In the genomic region with DNA sequence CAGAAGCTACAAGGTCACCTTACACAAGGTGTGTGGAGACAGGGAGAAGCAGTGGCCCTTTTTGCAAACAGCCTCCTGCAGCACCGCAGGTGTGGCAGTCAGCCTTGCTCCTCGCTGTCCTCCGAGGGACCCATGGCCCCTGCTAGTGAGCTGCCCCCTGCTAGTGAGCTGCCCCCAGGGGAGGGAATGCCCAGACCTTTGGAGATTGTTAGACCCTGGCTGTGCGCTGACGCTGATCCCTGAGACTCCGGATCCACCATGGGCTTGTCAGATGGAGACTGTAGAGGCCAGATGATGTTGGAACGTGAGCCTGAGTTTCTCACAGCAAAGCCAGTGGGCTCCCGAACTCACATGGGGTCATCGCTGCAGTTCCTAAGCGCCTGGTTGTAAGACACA, we compare ENCODE assay signal across 22 cellular contexts.
DNase-seq lines count a peak whose midpoint lies in the region; ATAC-seq and TF ChIP-seq lines count a peak whose summit lies in the region.
"Had no signal": no experiment of that assay in that cellular context is flagged by ENCODE, and none has a peak within 500 bp of the region (broad histone marks: within the 10 kb centered on the region; RNA-seq: fewer than 3 reads in every experiment).

No MANE protein-coding gene starts in this region.

- no peak overlapping the region for H4K8ac ChIP-seq in neuronal stem cell (ENCODE audit: low read depth, low read length)

- no peak overlapping the region for H2BK12ac ChIP-seq in neuronal stem cell (ENCODE audit: low read length)

- WGBS in neuronal stem cell (ENCODE audit: extremely low coverage in 2 of 2, insufficient read length in 2 of 2, insufficient replicate concordance in 1 of 2), 2 donors = no CpG with 5 or more reads among the region's 10 CpGs

- no peak overlapping the region for H3K23ac ChIP-seq in neuronal stem cell (ENCODE audit: low read depth, low read length, poor library complexity)

- no peak overlapping the region for H2BK15ac ChIP-seq in neuronal stem cell (ENCODE audit: low read length)

- H3K14ac ChIP-seq in neuronal stem cell (ENCODE audit: low read length) = peak overlapping the region; percentile 56

- no peak overlapping the region for H3K9ac ChIP-seq in neuronal stem cell (ENCODE audit: low read depth, low read length, poor library complexity)
- H3K9ac ChIP-seq: GM23248 had no signal

- ATAC-seq in natural killer cell treated with Interleukin-12 subunit alpha and Interleukin-12 subunit beta and Interleukin-15 and Interleukin-18, amount 100 ng/mL, for 72 hours = peak; percentile 41 to 48
- ATAC-seq in natural killer cell = no peak
- peak; percentile 36 for ATAC-seq in stimulated activated effector memory CD8-positive, alpha-beta T cell treated with anti-CD3 and anti-CD28 coated beads, Interleukin-12 subunit alpha, Interleukin-12 subunit beta, amount 100 ng/mL, for 72 hours
- ATAC-seq: A549, GM12878 had no signal

- H3K36me3 ChIP-seq in neuronal stem cell (replicated peaks in 1 of 2; ENCODE audit: control insufficient read depth in 2 of 2, insufficient read depth in 2 of 2, low read length in 2 of 2) = no peaks in the 10 kb centered on the region
- H3K36me3 ChIP-seq: BE2C had no signal

- H3K27ac Mint-ChIP-seq in natural killer cell treated with Interleukin-12 subunit alpha and Interleukin-12 subunit beta and Interleukin-15 and Interleukin-18, amount 100 ng/mL, for 72 hours = no peak overlapping the region
- no peak overlapping the region for H3K27ac Mint-ChIP-seq in natural killer cell
- H3K27ac Mint-ChIP-seq in stimulated activated effector memory CD8-positive, alpha-beta T cell treated with anti-CD3 and anti-CD28 coated beads, Interleukin-12 subunit alpha, Interleukin-12 subunit beta, amount 100 ng/mL, for 72 hours = no peak overlapping the region
- H3K27ac Mint-ChIP-seq: CD4-positive, CD25-positive, alpha-beta regulatory T cell; CD8-positive, alpha-beta memory T cell had no signal

- H3K4me3 ChIP-seq in neuronal stem cell (ENCODE audit: low read length in 2 of 2) = no peak overlapping the region
- H3K4me3 ChIP-seq: A549, GM12878, GM23248 had no signal

- H3K4ac ChIP-seq in neuronal stem cell (ENCODE audit: low read length) = no peak overlapping the region

- DNase-seq in natural killer cell treated with Interleukin-12 subunit alpha and Interleukin-12 subunit beta and Interleukin-15 and Interleukin-18, amount 100 ng/mL, for 72 hours (ENCODE audit: low spot score) = no peak
- DNase-seq in natural killer cell = no peak
- no peak for DNase-seq in neuronal stem cell (ENCODE audit: low spot score)
- DNase-seq in stimulated activated effector memory CD8-positive, alpha-beta T cell treated with anti-CD3 and anti-CD28 coated beads, Interleukin-12 subunit alpha, Interleukin-12 subunit beta, amount 100 ng/mL, for 72 hours (ENCODE audit: low spot score in 2 of 2) = no peak
- no peak for DNase-seq in cerebellum (ENCODE audit: low spot score)
- no peak for DNase-seq in activated CD4-positive, alpha-beta T cell treated with anti-CD3 and anti-CD28 coated beads for 1 hour
- DNase-seq in middle frontal gyrus (ENCODE audit: extremely low spot score, low spot score) = no peak
- DNase-seq: 8988T; ACHN; AML-193; BE2C; CD4-positive, CD25-positive, alpha-beta regulatory T cell; CD8-positive, alpha-beta memory T cell; DMS 273 treated with DMSO at 0.1 percent for 48 hours; DMS79; EL; GDM1; GM23248; HCEC 1CT had no signal

- peaks cover 2% of the 10 kb centered on the region for H3K79me1 ChIP-seq in neuronal stem cell (ENCODE audit: low read depth, low read length)

- H3K4me3 Mint-ChIP-seq in natural killer cell treated with Interleukin-12 subunit alpha and Interleukin-12 subunit beta and Interleukin-15 and Interleukin-18, amount 100 ng/mL, for 72 hours = no peak overlapping the region
- H3K4me3 Mint-ChIP-seq in natural killer cell = no peak overlapping the region
- no peak overlapping the region for H3K4me3 Mint-ChIP-seq in stimulated activated effector memory CD8-positive, alpha-beta T cell treated with anti-CD3 and anti-CD28 coated beads, Interleukin-12 subunit alpha, Interleukin-12 subunit beta, amount 100 ng/mL, for 72 hours
- H3K4me3 Mint-ChIP-seq: CD4-positive, CD25-positive, alpha-beta regulatory T cell; CD8-positive, alpha-beta memory T cell had no signal

- no peak overlapping the region for H3K4me2 ChIP-seq in neuronal stem cell (ENCODE audit: insufficient read depth, low read length, poor library complexity, severe bottlenecking)
- H3K4me2 ChIP-seq: A549 had no signal

- no peaks in the 10 kb centered on the region for H3K4me1 ChIP-seq in neuronal stem cell (ENCODE audit: control insufficient read depth in 2 of 2, insufficient read depth in 1 of 2, low read depth in 1 of 2, low read length in 2 of 2)
- H3K4me1 ChIP-seq: A549, BE2C had no signal

- H4K91ac ChIP-seq in neuronal stem cell (ENCODE audit: low read depth, low read length, poor library complexity) = no peak overlapping the region

- peaks cover 9 to 14% of the 10 kb centered on the region in 2 donors for H3K27me3 Mint-ChIP-seq in natural killer cell treated with Interleukin-12 subunit alpha and Interleukin-12 subunit beta and Interleukin-15 and Interleukin-18, amount 100 ng/mL, for 72 hours
- peaks cover 12 to 19% of the 10 kb centered on the region in 2 donors for H3K27me3 Mint-ChIP-seq in natural killer cell (ENCODE audit: low read depth in 2 of 2)

- no peak overlapping the region for H3K18ac ChIP-seq in neuronal stem cell (ENCODE audit: low read length)

- no peaks in the 10 kb centered on the region for H3K9me3 Mint-ChIP-seq in natural killer cell treated with Interleukin-12 subunit alpha and Interleukin-12 subunit beta and Interleukin-15 and Interleukin-18, amount 100 ng/mL, for 72 hours
- H3K9me3 Mint-ChIP-seq in natural killer cell = no peaks in the 10 kb centered on the region
- no peaks in the 10 kb centered on the region for H3K9me3 Mint-ChIP-seq in stimulated activated effector memory CD8-positive, alpha-beta T cell treated with anti-CD3 and anti-CD28 coated beads, Interleukin-12 subunit alpha, Interleukin-12 subunit beta, amount 100 ng/mL, for 72 hours

- H3K27me3 ChIP-seq in neuronal stem cell (ENCODE audit: control insufficient read depth in 3 of 3, insufficient read depth in 3 of 3, low read depth in 1 of 3, low read length in 3 of 3) = peaks cover 0 to 4% (median 0%) of the 10 kb centered on the region in 3 experiments
- H3K27me3 ChIP-seq: BE2C had no signal

- no peak overlapping the region for H2AK5ac ChIP-seq in neuronal stem cell (ENCODE audit: low read depth, low read length)

- H2BK5ac ChIP-seq in neuronal stem cell (ENCODE audit: low read length) = no peak overlapping the region

- intact Hi-C loops in natural killer cell (cut with micrococcal nuclease) = no loop called here

- H3K27ac ChIP-seq in neuronal stem cell (replicated peaks; ENCODE audit: low read length) = no peak overlapping the region
- H3K27ac ChIP-seq: A549, C4-2B, GM23248 had no signal

- no peak overlapping the region for H2BK120ac ChIP-seq in neuronal stem cell (ENCODE audit: low read depth, low read length)

- no peaks in the 10 kb centered on the region for H3K9me3 ChIP-seq in neuronal stem cell (replicated peaks in 1 of 2; ENCODE audit: control insufficient read depth in 2 of 2, insufficient read depth in 1 of 2, low read depth in 1 of 2, low read length in 2 of 2)
- H3K9me3 ChIP-seq: A549, BE2C had no signal

- no peak for TF ChIP-seq CTCF in natural killer cell (IDR thresholded peaks at IDR 0.05)

- H3K4me1 Mint-ChIP-seq in natural killer cell treated with Interleukin-12 subunit alpha and Interleukin-12 subunit beta and Interleukin-15 and Interleukin-18, amount 100 ng/mL, for 72 hours (ENCODE audit: low read depth in 2 of 2) = no peaks in the 10 kb centered on the region
- H3K4me1 Mint-ChIP-seq in natural killer cell = no peaks in the 10 kb centered on the region
- H3K4me1 Mint-ChIP-seq in stimulated activated effector memory CD8-positive, alpha-beta T cell treated with anti-CD3 and anti-CD28 coated beads, Interleukin-12 subunit alpha, Interleukin-12 subunit beta, amount 100 ng/mL, for 72 hours = no peaks in the 10 kb centered on the region
- H3K4me1 Mint-ChIP-seq: CD4-positive, CD25-positive, alpha-beta regulatory T cell; CD8-positive, alpha-beta memory T cell had no signal

- H3K36me3 Mint-ChIP-seq in natural killer cell treated with Interleukin-12 subunit alpha and Interleukin-12 subunit beta and Interleukin-15 and Interleukin-18, amount 100 ng/mL, for 72 hours = no peaks in the 10 kb centered on the region
- no peaks in the 10 kb centered on the region for H3K36me3 Mint-ChIP-seq in natural killer cell
- no peaks in the 10 kb centered on the region for H3K36me3 Mint-ChIP-seq in stimulated activated effector memory CD8-positive, alpha-beta T cell treated with anti-CD3 and anti-CD28 coated beads, Interleukin-12 subunit alpha, Interleukin-12 subunit beta, amount 100 ng/mL, for 72 hours
- H3K36me3 Mint-ChIP-seq: CD4-positive, CD25-positive, alpha-beta regulatory T cell; CD8-positive, alpha-beta memory T cell had no signal

- H2AFZ ChIP-seq in neuronal stem cell (ENCODE audit: low read length) = no peak overlapping the region
- H2AFZ ChIP-seq: GM23248 had no signal

Comparison
In these comparisons a context has a peak if more than half of its experiments do, and no peak if none do; other contexts are left out.
1. ATAC-seq: peak in natural killer cell treated with Interleukin-12 subunit alpha and Interleukin-12 subunit beta and Interleukin-15 and Interleukin-18, amount 100 ng/mL, for 72 hours (2 of 2) and stimulated activated effector memory CD8-positive, alpha-beta T cell treated with anti-CD3 and anti-CD28 coated beads, Interleukin-12 subunit alpha, Interleukin-12 subunit beta, amount 100 ng/mL, for 72 hours (single experiment); none in natural killer cell (0 of 3).